Comparison of ENCODE assay signal across 16 cellular contexts in the genomic region with DNA sequence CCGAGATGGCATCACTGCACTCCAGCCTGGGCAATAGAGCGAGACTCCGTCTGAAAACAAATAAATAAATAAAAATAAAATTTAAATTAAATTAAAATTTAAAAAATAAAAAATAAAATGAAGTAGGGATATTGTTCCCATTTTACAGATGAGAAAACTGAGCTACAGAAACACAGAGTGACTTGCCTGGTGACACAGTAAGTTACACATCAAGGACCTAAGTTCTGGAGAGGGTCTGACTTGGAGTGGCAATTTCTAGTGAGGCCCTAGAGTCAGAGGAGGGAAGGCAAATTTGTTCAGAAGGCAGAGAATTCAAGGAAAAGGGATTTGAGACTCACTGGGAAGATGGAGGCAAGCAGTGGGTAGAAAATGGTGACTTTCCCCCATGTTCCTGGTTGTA. TPM values are rescaled to one million over a fixed set of nuclear protein-coding genes. Genes with fewer than 3 reads are reported as not detected.
DNase-seq lines count a peak whose midpoint lies in the region; ATAC-seq and TF ChIP-seq lines count a peak whose summit lies in the region.
"Had no signal": no experiment of that assay in that cellular context is flagged by ENCODE, and none has a peak within 500 bp of the region (broad histone marks: within the 10 kb centered on the region; RNA-seq: fewer than 3 reads in every experiment).

No MANE protein-coding gene starts in this region.

- POLR2A ChIA-PET in WTC11 (lab: Charles Lee), result no interaction called here

- H3K4me3 ChIP-seq in rectal smooth muscle tissue (ENCODE audit: low read length), result no peak overlapping the region
- H3K4me3 ChIP-seq: A549 had no signal

- H3K27me3 Mint-ChIP-seq in WTC11 (ENCODE audit: low read depth), result peaks cover 44% of the 10 kb centered on the region
- H3K27me3 Mint-ChIP-seq in dendritic cell treated with granulocyte-macrophage colony-stimulating factor and Interleukin-4, amounts not matched to agents 40 ng/mL and 50 ng/mL, for 4 days, result peaks cover 6% of the 10 kb centered on the region
- H3K27me3 Mint-ChIP-seq: CD4-positive, alpha-beta memory T cell had no signal

- peak overlapping the region; percentile 32 for H3K27ac ChIP-seq in rectal smooth muscle tissue (ENCODE audit: low read depth, low read length)
- H3K27ac ChIP-seq: A549, C4-2B had no signal

- no peak overlapping the region for H3K9ac ChIP-seq in rectal smooth muscle tissue (ENCODE audit: low read length)

- no peak for ATAC-seq in WTC11
- ATAC-seq in activated CD4-positive, CD25-positive, alpha-beta regulatory T cell treated with anti-CD3 and anti-CD28 coated beads, Interleukin-2, amount 50 U/mL, for 24 hours, result no peak
- ATAC-seq: A549 had no signal

- no peaks in the 10 kb centered on the region for H3K4me1 Mint-ChIP-seq in WTC11
- peaks cover 64% of the 10 kb centered on the region for H3K4me1 Mint-ChIP-seq in dendritic cell treated with granulocyte-macrophage colony-stimulating factor and Interleukin-4, amounts not matched to agents 40 ng/mL and 50 ng/mL, for 4 days (ENCODE audit: low read depth)

- CTCF ChIA-PET in WTC11 (lab: Charles Lee), result interaction anchor here (3.2 to 11.8 kb wide), 2 partner anchors 26 to 121 kb away, joined by 18 to 552 read pairs; a partner anchor contains a TSS

- peaks cover 28% of the 10 kb centered on the region for H3K4me1 ChIP-seq in rectal smooth muscle tissue (ENCODE audit: control insufficient read depth, insufficient read depth, low read length)
- H3K4me1 ChIP-seq: BE2C had no signal

- H3K36me3 Mint-ChIP-seq in WTC11, result no peaks in the 10 kb centered on the region
- H3K36me3 Mint-ChIP-seq in dendritic cell treated with granulocyte-macrophage colony-stimulating factor and Interleukin-4, amounts not matched to agents 40 ng/mL and 50 ng/mL, for 4 days (ENCODE audit: low read depth), result no peaks in the 10 kb centered on the region
- H3K36me3 Mint-ChIP-seq: CD4-positive, alpha-beta memory T cell had no signal

- no peaks in the 10 kb centered on the region for H3K36me3 ChIP-seq in rectal smooth muscle tissue (ENCODE audit: control insufficient read depth, insufficient read depth, low read length)
- H3K36me3 ChIP-seq: BE2C had no signal

- DNase-seq in WTC11 (ENCODE audit: low spot score), result no peak
- DNase-seq in NCI-H1105 treated with DMSO at 0.1 percent for 48 hours (lab: John Stamatoyannopoulos, UW), result no peak
- DNase-seq in NCI-H2107 treated with DMSO at 0.1 percent for 48 hours (lab: John Stamatoyannopoulos, UW; ENCODE audit: unreplicated experiment), result no peak
- DNase-seq: BE2C; CD4-positive, alpha-beta memory T cell; DMS153; DMS79 treated with DMSO at 0.1 percent for 48 hours; EL; GOT3; H9 had no signal

- no peaks in the 10 kb centered on the region for H3K27me3 ChIP-seq in rectal smooth muscle tissue (ENCODE audit: control insufficient read depth, insufficient read depth, low read length)
- H3K27me3 ChIP-seq: BE2C had no signal

- intact Hi-C loops in dendritic cell treated with granulocyte-macrophage colony-stimulating factor and Interleukin-4, amounts not matched to agents 40 ng/mL and 50 ng/mL, for 4 days (cut with micrococcal nuclease), result loop anchor here (5.0 kb wide), 1 partner anchor 86 kb away; no protein-coding TSS in a partner anchor

- no peaks in the 10 kb centered on the region for H3K9me3 Mint-ChIP-seq in WTC11
- H3K9me3 Mint-ChIP-seq in dendritic cell treated with granulocyte-macrophage colony-stimulating factor and Interleukin-4, amounts not matched to agents 40 ng/mL and 50 ng/mL, for 4 days, result no peaks in the 10 kb centered on the region
- H3K9me3 Mint-ChIP-seq: CD4-positive, alpha-beta memory T cell; H9 had no signal

- H3K27ac Mint-ChIP-seq in WTC11, result no peak overlapping the region
- peak overlapping the region; percentile 77 for H3K27ac Mint-ChIP-seq in dendritic cell treated with granulocyte-macrophage colony-stimulating factor and Interleukin-4, amounts not matched to agents 40 ng/mL and 50 ng/mL, for 4 days
- H3K27ac Mint-ChIP-seq: H9 had no signal

- TF ChIP-seq CTCF in WTC11 (IDR thresholded peaks at IDR 0.05), result no peak

- H3K4me3 Mint-ChIP-seq in WTC11, result no peak overlapping the region
- no peak overlapping the region for H3K4me3 Mint-ChIP-seq in dendritic cell treated with granulocyte-macrophage colony-stimulating factor and Interleukin-4, amounts not matched to agents 40 ng/mL and 50 ng/mL, for 4 days
- H3K4me3 Mint-ChIP-seq: CD4-positive, alpha-beta memory T cell; H9 had no signal

TF ChIP-seq in WTC11, 78 proteins besides CTCF, POLR2A, EP300 and RAD21:
- TF ChIP-seq HMGA2 (CRISPR knock-in tag; IDR thresholded peaks at IDR 0.05), result peak; percentile 88
- TF ChIP-seq, protein P1, sequence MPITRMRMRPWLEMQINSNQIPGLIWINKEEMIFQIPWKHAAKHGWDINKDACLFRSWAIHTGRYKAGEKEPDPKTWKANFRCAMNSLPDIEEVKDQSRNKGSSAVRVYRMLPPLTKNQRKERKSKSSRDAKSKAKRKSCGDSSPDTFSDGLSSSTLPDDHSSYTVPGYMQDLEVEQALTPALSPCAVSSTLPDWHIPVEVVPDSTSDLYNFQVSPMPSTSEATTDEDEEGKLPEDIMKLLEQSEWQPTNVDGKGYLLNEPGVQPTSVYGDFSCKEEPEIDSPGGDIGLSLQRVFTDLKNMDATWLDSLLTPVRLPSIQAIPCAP (CRISPR knock-in tag; IDR thresholded peaks at IDR 0.05), result no peak
- TF ChIP-seq, protein P2, sequence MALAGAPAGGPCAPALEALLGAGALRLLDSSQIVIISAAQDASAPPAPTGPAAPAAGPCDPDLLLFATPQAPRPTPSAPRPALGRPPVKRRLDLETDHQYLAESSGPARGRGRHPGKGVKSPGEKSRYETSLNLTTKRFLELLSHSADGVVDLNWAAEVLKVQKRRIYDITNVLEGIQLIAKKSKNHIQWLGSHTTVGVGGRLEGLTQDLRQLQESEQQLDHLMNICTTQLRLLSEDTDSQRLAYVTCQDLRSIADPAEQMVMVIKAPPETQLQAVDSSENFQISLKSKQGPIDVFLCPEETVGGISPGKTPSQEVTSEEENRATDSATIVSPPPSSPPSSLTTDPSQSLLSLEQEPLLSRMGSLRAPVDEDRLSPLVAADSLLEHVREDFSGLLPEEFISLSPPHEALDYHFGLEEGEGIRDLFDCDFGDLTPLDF (CRISPR knock-in tag; IDR thresholded peaks at IDR 0.05), result no peak

RNA-seq across cellular contexts. Expression of a gene that starts 2.0 kb away (rescaled TPM):
- total RNA-seq in WTC11 (2021), result 1.1 to 1.6 TPM (median 1.2 TPM) in 3 replicates
- total RNA-seq: CD4-positive, alpha-beta memory T cell; H9; HT-29 had no signal
